8 cellular contexts compared by ENCODE assay signal in genomic region chr1:85200367-85200869, GRCh38. TPM values are rescaled to one million over a fixed set of nuclear protein-coding genes. Genes with fewer than 3 reads are reported as not detected.
DNase-seq lines count a peak whose midpoint lies in the region; ATAC-seq and TF ChIP-seq lines count a peak whose summit lies in the region.

No MANE protein-coding gene starts in this region.

- peak overlapping the region; percentile 88 for H3K27ac ChIP-seq in VCaP

- no peak overlapping the region for H3K27ac Mint-ChIP-seq in stimulated activated naive B cell treated with anti-CD40 and anti-IgM and Interleukin-4, amounts not matched to agents 10 μg/mL and 1 μg/mL and 100 μg/mL, for 72 hours

- H3K36me3 Mint-ChIP-seq in stimulated activated naive B cell treated with anti-CD40 and anti-IgM and Interleukin-4, amounts not matched to agents 10 μg/mL and 1 μg/mL and 100 μg/mL, for 72 hours: peaks cover 0 to 3% of the 10 kb centered on the region in 2 donors

- H3K27me3 Mint-ChIP-seq in stimulated activated naive B cell treated with anti-CD40 and anti-IgM and Interleukin-4, amounts not matched to agents 10 μg/mL and 1 μg/mL and 100 μg/mL, for 72 hours: peaks cover 12 to 23% of the 10 kb centered on the region in 2 donors

- DNase-seq in DMS 273 treated with DMSO at 0.1 percent for 48 hours (lab: John Stamatoyannopoulos, UW) (peak; percentile 7), HS-27A (ENCODE audit: low read depth) (peak; percentile 26), kidney glomerular epithelial cell (lab: John Stamatoyannopoulos, UW) (no peak)
- peak; percentile 7 for DNase-seq in effector CD8-positive, alpha-beta T cell (lab: John Stamatoyannopoulos, UW)
- no peak for DNase-seq in stimulated activated naive B cell treated with anti-CD40 and anti-IgM and Interleukin-4, amounts not matched to agents 10 μg/mL and 1 μg/mL and 100 μg/mL, for 72 hours

- H3K4me1 Mint-ChIP-seq in stimulated activated naive B cell treated with anti-CD40 and anti-IgM and Interleukin-4, amounts not matched to agents 10 μg/mL and 1 μg/mL and 100 μg/mL, for 72 hours: peaks cover 3 to 11% of the 10 kb centered on the region in 2 donors

- peaks cover 19% of the 10 kb centered on the region for H3K4me1 ChIP-seq in mononuclear cell (ENCODE audit: insufficient read depth, low read length)

- H3K4me3 Mint-ChIP-seq in stimulated activated naive B cell treated with anti-CD40 and anti-IgM and Interleukin-4, amounts not matched to agents 10 μg/mL and 1 μg/mL and 100 μg/mL, for 72 hours: peak overlapping the region; percentile 73 to 92

- no peak for TF ChIP-seq CTCF in VCaP (conservative IDR thresholded peaks at IDR 0.05)

- H3K27me3 ChIP-seq in mononuclear cell (ENCODE audit: insufficient read depth, low read length): peaks cover 57% of the 10 kb centered on the region

- H3K4me3 ChIP-seq in mononuclear cell (ENCODE audit: low read length): peak overlapping the region; percentile 49

- H3K9me3 Mint-ChIP-seq in stimulated activated naive B cell treated with anti-CD40 and anti-IgM and Interleukin-4, amounts not matched to agents 10 μg/mL and 1 μg/mL and 100 μg/mL, for 72 hours: no peaks in the 10 kb centered on the region

- peak; percentile 37 for ATAC-seq in GM21423 (IDR thresholded peaks at IDR 0.05; ENCODE audit: unreplicated experiment)
- ATAC-seq in stimulated activated naive B cell treated with anti-CD40 and anti-IgM and Interleukin-4, amounts not matched to agents 10 μg/mL and 1 μg/mL and 100 μg/mL, for 72 hours (replicated peaks): peak; percentile 50 to 55

- no peaks in the 10 kb centered on the region for H3K9me3 ChIP-seq in mononuclear cell (ENCODE audit: low read depth, low read length)

RNA-seq across cellular contexts. Expression of gene SYDE2, which starts 0.4 kb away (rescaled TPM):
- total RNA-seq in mononuclear cell: 10.7 TPM

RNA-seq across cellular contexts. Expression of gene C1orf52, which starts 59.0 kb away (rescaled TPM):
- 32.4 TPM for total RNA-seq in mononuclear cell

Comparison
In these comparisons a context has a peak if more than half of its experiments do, and no peak if none do; other contexts are left out.
1. DNase-seq: peak in DMS 273 treated with DMSO at 0.1 percent for 48 hours (single experiment), HS-27A (single experiment) and effector CD8-positive, alpha-beta T cell (single experiment); none in stimulated activated naive B cell treated with anti-CD40 and anti-IgM and Interleukin-4, amounts not matched to agents 10 μg/mL and 1 μg/mL and 100 μg/mL, for 72 hours (single experiment) and kidney glomerular epithelial cell (single experiment).